Comparison of ENCODE assay signal across 12 cellular contexts in genomic region chr12:22657538-22657937, GRCh38. TPM values are rescaled to one million over a fixed set of nuclear protein-coding genes. Genes with fewer than 3 reads are reported as not detected.
A peak's percentile ranks its signal among the peaks of the same experiment; 100 is the strongest.
DNase-seq lines count a peak whose midpoint lies in the region; ATAC-seq and TF ChIP-seq lines count a peak whose summit lies in the region.
"Had no signal": no experiment of that assay in that cellular context is flagged by ENCODE, and none has a peak within 500 bp of the region (broad histone marks: within the 10 kb centered on the region; RNA-seq: fewer than 3 reads in every experiment).

No MANE protein-coding gene starts in this region.

- no peak overlapping the region for H3K4me3 ChIP-seq in cardiac fibroblast (replicated peaks in 1 of 2; ENCODE audit: low read depth in 2 of 2, low read length in 2 of 2)
- H3K4me3 ChIP-seq in thyroid gland (replicated peaks in 1 of 3) = no peak overlapping the region
- H3K4me3 ChIP-seq: skin epidermis had no signal

- H3K27me3 ChIP-seq in thyroid gland = no peaks in the 10 kb centered on the region

- H3K36me3 ChIP-seq in thyroid gland = no peaks in the 10 kb centered on the region

- H3K27ac ChIP-seq in thyroid gland = no peak overlapping the region
- H3K27ac ChIP-seq: C4-2B, KMS-11, skin epidermis had no signal

- peak; percentile 44 for ATAC-seq in GM18502 (IDR thresholded peaks at IDR 0.05; ENCODE audit: poor library complexity, unreplicated experiment)
- peak; percentile 48 for ATAC-seq in HG03354 (IDR thresholded peaks at IDR 0.05; ENCODE audit: poor library complexity, severe bottlenecking, unreplicated experiment)
- ATAC-seq in HG03571 (IDR thresholded peaks at IDR 0.05; ENCODE audit: unreplicated experiment) = no peak

- intact Hi-C loops in thyroid gland (cut with DNase I) = no loop called here

- DNase-seq in cardiac fibroblast (ENCODE audit: low read depth in 2 of 2) = peak; percentile 11 to 49
- peak; percentile 7 for DNase-seq in myocyte (ENCODE audit: low read depth)
- DNase-seq in NCI-H2196 treated with DMSO at 0.1 percent for 48 hours (lab: John Stamatoyannopoulos, UW; ENCODE audit: unreplicated experiment) = no peak
- DNase-seq in thyroid gland = no peak
- DNase-seq: activated naive CD4-positive, alpha-beta T cell; nucleus accumbens had no signal

- TF ChIP-seq CTCF in cardiac fibroblast (IDR thresholded peaks at IDR 0.05; ENCODE audit: low read depth, low read length) (no peak), thyroid gland (IDR thresholded peaks at IDR 0.05) (no peak)

- 98 to 99% methylated on average over 1 of the region's 1 CpG for WGBS in thyroid gland, 2 donors

- no peaks in the 10 kb centered on the region for H3K9me3 ChIP-seq in thyroid gland

- TF ChIP-seq POLR2A in thyroid gland (IDR thresholded peaks at IDR 0.05) = no peak

- H3K4me1 ChIP-seq in thyroid gland = peaks cover 7 to 8% of the 10 kb centered on the region in 2 donors

RNA-seq across cellular contexts. Expression of gene ETNK1, which starts 32.6 kb away (rescaled TPM):
- total RNA-seq in myocyte (21.7 and 22.8 TPM in 2 replicates), thyroid gland (10 to 100 TPM; 50.0 to 78.2 (median 57.4) TPM)
- polyA plus RNA-seq in myocyte (2012) = 12.9 TPM

Comparison
In these comparisons a context has a peak if more than half of its experiments do, and no peak if none do; other contexts are left out.
1. DNase-seq: peak in cardiac fibroblast (2 of 2) and myocyte (single experiment); none in NCI-H2196 treated with DMSO at 0.1 percent for 48 hours (single experiment) and thyroid gland (0 of 2).